Comparison of ENCODE assay signal across 1 cellular context in genomic region chr2:39608212-39608575, GRCh38.
TF ChIP-seq lines count a peak whose summit lies in the region.

No MANE protein-coding gene starts in this region.

TF ChIP-seq in GM23338, 12 proteins besides CTCF, POLR2A, EP300 and RAD21:
- TF ChIP-seq EZH2phosphoT487 (IDR thresholded peaks at IDR 0.05; ENCODE audit: unreplicated experiment) (no peak), NANOG (IDR thresholded peaks at IDR 0.05; ENCODE audit: borderline replicate concordance) (no peak), ZNF114 (CRISPR knock-in tag; IDR thresholded peaks at IDR 0.05) (no peak), REST (IDR thresholded peaks at IDR 0.05; ENCODE audit: unreplicated experiment) (no peak), POLR2AphosphoS5 (IDR thresholded peaks at IDR 0.05; ENCODE audit: low read depth) (no peak), CREB1 (CRISPR knock-in tag; IDR thresholded peaks at IDR 0.05; ENCODE audit: low read depth) (no peak), JUNB (IDR thresholded peaks at IDR 0.05; ENCODE audit: unreplicated experiment) (no peak), EZH2 (IDR thresholded peaks at IDR 0.05; ENCODE audit: low read depth, unreplicated experiment) (no peak), ZNF331 (CRISPR knock-in tag; IDR thresholded peaks at IDR 0.05; ENCODE audit: low read depth) (no peak), STAT1 (IDR thresholded peaks at IDR 0.05; ENCODE audit: unreplicated experiment) (no peak)
- TF ChIP-seq, protein P1, sequence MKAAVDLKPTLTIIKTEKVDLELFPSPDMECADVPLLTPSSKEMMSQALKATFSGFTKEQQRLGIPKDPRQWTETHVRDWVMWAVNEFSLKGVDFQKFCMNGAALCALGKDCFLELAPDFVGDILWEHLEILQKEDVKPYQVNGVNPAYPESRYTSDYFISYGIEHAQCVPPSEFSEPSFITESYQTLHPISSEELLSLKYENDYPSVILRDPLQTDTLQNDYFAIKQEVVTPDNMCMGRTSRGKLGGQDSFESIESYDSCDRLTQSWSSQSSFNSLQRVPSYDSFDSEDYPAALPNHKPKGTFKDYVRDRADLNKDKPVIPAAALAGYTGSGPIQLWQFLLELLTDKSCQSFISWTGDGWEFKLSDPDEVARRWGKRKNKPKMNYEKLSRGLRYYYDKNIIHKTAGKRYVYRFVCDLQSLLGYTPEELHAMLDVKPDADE (IDR thresholded peaks at IDR 0.05) = no peak
- TF ChIP-seq, protein P2, sequence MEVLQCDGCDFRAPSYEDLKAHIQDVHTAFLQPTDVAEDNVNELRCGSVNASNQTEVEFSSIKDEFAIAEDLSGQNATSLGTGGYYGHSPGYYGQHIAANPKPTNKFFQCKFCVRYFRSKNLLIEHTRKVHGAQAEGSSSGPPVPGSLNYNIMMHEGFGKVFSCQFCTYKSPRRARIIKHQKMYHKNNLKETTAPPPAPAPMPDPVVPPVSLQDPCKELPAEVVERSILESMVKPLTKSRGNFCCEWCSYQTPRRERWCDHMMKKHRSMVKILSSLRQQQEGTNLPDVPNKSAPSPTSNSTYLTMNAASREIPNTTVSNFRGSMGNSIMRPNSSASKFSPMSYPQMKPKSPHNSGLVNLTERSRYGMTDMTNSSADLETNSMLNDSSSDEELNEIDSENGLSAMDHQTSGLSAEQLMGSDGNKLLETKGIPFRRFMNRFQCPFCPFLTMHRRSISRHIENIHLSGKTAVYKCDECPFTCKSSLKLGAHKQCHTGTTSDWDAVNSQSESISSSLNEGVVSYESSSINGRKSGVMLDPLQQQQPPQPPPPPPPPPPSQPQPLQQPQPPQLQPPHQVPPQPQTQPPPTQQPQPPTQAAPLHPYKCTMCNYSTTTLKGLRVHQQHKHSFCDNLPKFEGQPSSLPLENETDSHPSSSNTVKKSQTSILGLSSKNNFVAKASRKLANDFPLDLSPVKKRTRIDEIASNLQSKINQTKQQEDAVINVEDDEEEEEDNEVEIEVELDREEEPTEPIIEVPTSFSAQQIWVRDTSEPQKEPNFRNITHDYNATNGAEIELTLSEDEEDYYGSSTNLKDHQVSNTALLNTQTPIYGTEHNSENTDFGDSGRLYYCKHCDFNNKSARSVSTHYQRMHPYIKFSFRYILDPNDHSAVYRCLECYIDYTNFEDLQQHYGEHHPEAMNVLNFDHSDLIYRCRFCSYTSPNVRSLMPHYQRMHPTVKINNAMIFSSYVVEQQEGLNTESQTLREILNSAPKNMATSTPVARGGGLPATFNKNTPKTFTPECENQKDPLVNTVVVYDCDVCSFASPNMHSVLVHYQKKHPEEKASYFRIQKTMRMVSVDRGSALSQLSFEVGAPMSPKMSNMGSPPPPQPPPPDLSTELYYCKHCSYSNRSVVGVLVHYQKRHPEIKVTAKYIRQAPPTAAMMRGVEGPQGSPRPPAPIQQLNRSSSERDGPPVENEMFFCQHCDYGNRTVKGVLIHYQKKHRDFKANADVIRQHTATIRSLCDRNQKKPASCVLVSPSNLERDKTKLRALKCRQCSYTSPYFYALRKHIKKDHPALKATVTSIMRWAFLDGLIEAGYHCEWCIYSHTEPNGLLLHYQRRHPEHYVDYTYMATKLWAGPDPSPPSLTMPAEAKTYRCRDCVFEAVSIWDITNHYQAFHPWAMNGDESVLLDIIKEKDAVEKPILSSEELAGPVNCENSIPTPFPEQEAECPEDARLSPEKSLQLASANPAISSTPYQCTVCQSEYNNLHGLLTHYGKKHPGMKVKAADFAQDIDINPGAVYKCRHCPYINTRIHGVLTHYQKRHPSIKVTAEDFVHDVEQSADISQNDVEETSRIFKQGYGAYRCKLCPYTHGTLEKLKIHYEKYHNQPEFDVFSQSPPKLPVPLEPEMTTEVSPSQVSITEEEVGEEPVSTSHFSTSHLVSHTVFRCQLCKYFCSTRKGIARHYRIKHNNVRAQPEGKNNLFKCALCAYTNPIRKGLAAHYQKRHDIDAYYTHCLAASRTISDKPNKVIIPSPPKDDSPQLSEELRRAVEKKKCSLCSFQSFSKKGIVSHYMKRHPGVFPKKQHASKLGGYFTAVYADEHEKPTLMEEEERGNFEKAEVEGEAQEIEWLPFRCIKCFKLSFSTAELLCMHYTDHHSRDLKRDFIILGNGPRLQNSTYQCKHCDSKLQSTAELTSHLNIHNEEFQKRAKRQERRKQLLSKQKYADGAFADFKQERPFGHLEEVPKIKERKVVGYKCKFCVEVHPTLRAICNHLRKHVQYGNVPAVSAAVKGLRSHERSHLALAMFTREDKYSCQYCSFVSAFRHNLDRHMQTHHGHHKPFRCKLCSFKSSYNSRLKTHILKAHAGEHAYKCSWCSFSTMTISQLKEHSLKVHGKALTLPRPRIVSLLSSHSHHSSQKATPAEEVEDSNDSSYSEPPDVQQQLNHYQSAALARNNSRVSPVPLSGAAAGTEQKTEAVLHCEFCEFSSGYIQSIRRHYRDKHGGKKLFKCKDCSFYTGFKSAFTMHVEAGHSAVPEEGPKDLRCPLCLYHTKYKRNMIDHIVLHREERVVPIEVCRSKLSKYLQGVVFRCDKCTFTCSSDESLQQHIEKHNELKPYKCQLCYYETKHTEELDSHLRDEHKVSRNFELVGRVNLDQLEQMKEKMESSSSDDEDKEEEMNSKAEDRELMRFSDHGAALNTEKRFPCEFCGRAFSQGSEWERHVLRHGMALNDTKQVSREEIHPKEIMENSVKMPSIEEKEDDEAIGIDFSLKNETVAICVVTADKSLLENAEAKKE (CRISPR knock-in tag; IDR thresholded peaks at IDR 0.05) = no peak
